In the genomic region with DNA sequence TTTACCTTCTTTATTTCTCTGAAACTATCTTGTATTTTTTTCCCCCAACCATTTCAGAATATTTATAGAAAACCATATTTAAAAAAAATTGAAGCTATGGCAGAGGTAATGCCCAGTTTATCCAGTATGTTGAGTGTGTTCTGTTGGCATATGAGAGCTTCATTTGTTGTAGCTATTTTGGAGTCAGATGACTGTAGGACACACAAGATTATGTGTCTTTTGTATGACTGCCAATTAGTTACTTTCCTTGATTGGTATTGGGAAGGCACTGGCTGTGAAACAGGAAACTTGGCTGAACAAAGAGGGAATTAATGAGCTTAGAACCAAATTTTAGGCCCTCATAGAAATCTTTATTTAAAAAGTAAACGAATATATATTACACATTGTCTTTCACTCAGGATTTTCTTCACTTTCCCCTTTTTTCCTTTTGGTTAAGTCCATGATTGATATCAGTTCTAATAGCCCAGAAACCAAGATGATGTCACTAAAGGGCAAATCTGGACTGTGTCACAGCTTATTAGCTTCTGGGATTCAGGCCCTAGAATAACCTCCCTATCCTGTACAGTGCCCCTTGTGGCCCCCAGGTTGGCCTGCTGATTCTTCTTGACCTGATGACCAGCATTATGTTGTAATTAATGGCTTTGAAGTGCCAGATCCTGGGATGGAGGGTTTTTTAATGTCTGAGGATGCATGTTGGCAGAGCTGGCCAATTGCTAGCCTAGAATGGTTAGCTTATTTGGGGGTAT, we compare ENCODE assay signal across 28 cellular contexts. TPM values are rescaled to one million over a fixed set of nuclear protein-coding genes. Genes with fewer than 3 reads are reported as not detected.
A peak's percentile ranks its signal among the peaks of the same experiment; 100 is the strongest.
DNase-seq lines count a peak whose midpoint lies in the region; ATAC-seq and TF ChIP-seq lines count a peak whose summit lies in the region.
"Had no signal": no experiment of that assay in that cellular context is flagged by ENCODE, and none has a peak within 500 bp of the region (broad histone marks: within the 10 kb centered on the region; RNA-seq: fewer than 3 reads in every experiment).

No MANE protein-coding gene starts in this region.

- H3K36me3 Mint-ChIP-seq in stimulated activated effector memory CD8-positive, alpha-beta T cell treated with anti-CD3 and anti-CD28 coated beads, Interleukin-12 subunit alpha, Interleukin-12 subunit beta, amount 100 ng/mL, for 72 hours, result peaks cover 94% of the 10 kb centered on the region

- H3K9me3 ChIP-seq in HCT116 (ENCODE audit: control insufficient read depth in 1 of 2, insufficient read depth in 1 of 2, low read depth in 1 of 2, low read length in 2 of 2) (no peaks in the 10 kb centered on the region), heart left ventricle (no peaks in the 10 kb centered on the region), aorta (ENCODE audit: control insufficient read depth, low read length) (no peaks in the 10 kb centered on the region)
- H3K9me3 ChIP-seq: gastroesophageal sphincter, transverse colon had no signal

- TF ChIP-seq CTCF in HCT116 (IDR thresholded peaks at IDR 0.05 in 2 of 3, conservative IDR thresholded peaks at IDR 0.05 in 1 of 3; ENCODE audit: borderline replicate concordance in 1 of 3, insufficient read depth in 1 of 3, low read depth in 2 of 3, low read length in 2 of 3), result peak in 2 of 3 experiments; percentile 11 to 19; a peak in 1 of 6 replicates
- TF ChIP-seq CTCF in heart left ventricle (IDR thresholded peaks at IDR 0.05), result peak in 1 of 12 donors; percentile 9

- H3K4me2 ChIP-seq in HCT116 (ENCODE audit: low read length), result no peak overlapping the region

- H3K27ac Mint-ChIP-seq in stimulated activated effector memory CD8-positive, alpha-beta T cell treated with anti-CD3 and anti-CD28 coated beads, Interleukin-12 subunit alpha, Interleukin-12 subunit beta, amount 100 ng/mL, for 72 hours, result peak overlapping the region; percentile 12
- H3K27ac Mint-ChIP-seq: activated CD8-positive, alpha-beta T cell treated with anti-CD3 and anti-CD28 coated beads for 36 hours; activated T-cell treated with anti-CD3 and anti-CD28 coated beads, Interleukin-2, amount 50 U/mL, for 24 hours; nephron; stimulated activated naive CD8-positive, alpha-beta T cell treated with anti-CD3 and anti-CD28 coated beads, Interleukin-15, amount 100 ng/mL, for 72 hours had no signal

- BruUV-seq in HCT116 (replicated peaks; lab: Mats Ljungman, UMichigan), result TSS peak; percentile 3

- intact Hi-C loops in HCT116 (cut with micrococcal nuclease) (no loop called here), heart left ventricle (cut with DNase I) (no loop called here), aorta (cut with DNase I) (no loop called here)

- CTCF ChIA-PET in HCT116 (lab: Charles Lee), result interaction anchor here (1.2 kb wide), 1 partner anchor 12 kb away, joined by 3 read pairs; no protein-coding TSS in a partner anchor

- no peak overlapping the region for H3K27ac ChIP-seq in HCT116 (ENCODE audit: low read depth, low read length)
- H3K27ac ChIP-seq in heart left ventricle, result peak overlapping the region in 7 of 12 donors; percentile 3 to 53 (median 31)
- no peak overlapping the region for H3K27ac ChIP-seq in aorta (ENCODE audit: low read depth in 1 of 2, low read length in 2 of 2)
- H3K27ac ChIP-seq: gastroesophageal sphincter, HL-60, transverse colon had no signal

- peaks cover 43% of the 10 kb centered on the region for H3K79me2 ChIP-seq in HCT116 (ENCODE audit: insufficient read depth, low read length)

- TF ChIP-seq POLR2A in HCT116 (IDR thresholded peaks at IDR 0.05; ENCODE audit: borderline replicate concordance, extremely low read depth, insufficient read depth, insufficient read length) (no peak), heart left ventricle (IDR thresholded peaks at IDR 0.05) (no peak)

- POLR2A ChIA-PET in HCT116 (lab: Charles Lee), result no interaction called here

- no peak overlapping the region for H3K4me3 ChIP-seq in HCT116 (replicated peaks in 1 of 2; ENCODE audit: low read depth in 1 of 2, low read length in 2 of 2)
- H3K4me3 ChIP-seq in heart left ventricle, result no peak overlapping the region
- H3K4me3 ChIP-seq in aorta (ENCODE audit: low read length in 2 of 2), result no peak overlapping the region
- H3K4me3 ChIP-seq: gastroesophageal sphincter, transverse colon had no signal

- H4K20me1 ChIP-seq in HCT116 (ENCODE audit: insufficient read depth), result no peaks in the 10 kb centered on the region

- TF ChIP-seq RAD21 in HCT116 (IDR thresholded peaks at IDR 0.05; ENCODE audit: low read depth), result no peak

- no peaks in the 10 kb centered on the region for H3K9me3 Mint-ChIP-seq in stimulated activated effector memory CD8-positive, alpha-beta T cell treated with anti-CD3 and anti-CD28 coated beads, Interleukin-12 subunit alpha, Interleukin-12 subunit beta, amount 100 ng/mL, for 72 hours
- H3K9me3 Mint-ChIP-seq: activated CD8-positive, alpha-beta T cell treated with anti-CD3 and anti-CD28 coated beads for 36 hours; nephron; stimulated activated naive CD8-positive, alpha-beta T cell treated with anti-CD3 and anti-CD28 coated beads, Interleukin-15, amount 100 ng/mL, for 72 hours had no signal

- peaks cover 43 to 53% of the 10 kb centered on the region in 2 experiments for H3K36me3 ChIP-seq in HCT116 (ENCODE audit: control insufficient read depth in 1 of 2, insufficient read depth in 2 of 2, low read length in 2 of 2)
- peaks cover 0 to 86% (median 72%) of the 10 kb centered on the region in 9 donors for H3K36me3 ChIP-seq in heart left ventricle
- H3K36me3 ChIP-seq in aorta (ENCODE audit: control insufficient read depth in 1 of 2, insufficient read depth in 2 of 2, low read length in 1 of 2), result peaks cover 8 to 11% of the 10 kb centered on the region in 2 donors

- no peak overlapping the region for H3K9ac ChIP-seq in HCT116 (ENCODE audit: low read length)

- H3K4me1 ChIP-seq in HCT116 (ENCODE audit: control insufficient read depth in 1 of 2, insufficient read depth in 2 of 2, low read length in 2 of 2) (no peaks in the 10 kb centered on the region), heart left ventricle (peaks cover 0 to 45% (median 27%) of the 10 kb centered on the region in 12 donors), aorta (ENCODE audit: control insufficient read depth in 1 of 2, insufficient read depth in 2 of 2, low read length in 2 of 2) (no peaks in the 10 kb centered on the region)

- RAD21 ChIA-PET in HCT116 (lab: Charles Lee; ENCODE audit: low non-redundant PET in 1 of 2, low total read pairs in 2 of 2, uncharacterized antibody in 2 of 2, unreplicated experiment in 2 of 2), result no interaction called here

- ATAC-seq in HCT116 (peak; percentile 60; the same call in 1 of the 2 replicates), heart left ventricle (peak; percentile 54 to 81 (median 64)), aorta (ENCODE audit: low FRiP score) (no peak)
- no peak for ATAC-seq in stimulated activated effector memory CD8-positive, alpha-beta T cell treated with anti-CD3 and anti-CD28 coated beads, Interleukin-12 subunit alpha, Interleukin-12 subunit beta, amount 100 ng/mL, for 72 hours
- ATAC-seq: activated CD4-positive, CD25-positive, alpha-beta regulatory T cell treated with anti-CD3 and anti-CD28 coated beads, Interleukin-2, amount 50 U/mL, for 24 hours; activated CD8-positive, alpha-beta T cell treated with anti-CD3 and anti-CD28 coated beads for 36 hours; esophagus mucosa; gastroesophageal sphincter; stimulated activated naive CD8-positive, alpha-beta T cell treated with anti-CD3 and anti-CD28 coated beads, Interleukin-15, amount 100 ng/mL, for 72 hours had no signal

- H3K27me3 ChIP-seq in HCT116 (ENCODE audit: insufficient read depth, low read length), result no peaks in the 10 kb centered on the region
- no peaks in the 10 kb centered on the region for H3K27me3 ChIP-seq in heart left ventricle
- no peaks in the 10 kb centered on the region for H3K27me3 ChIP-seq in aorta (ENCODE audit: control insufficient read depth in 1 of 2, insufficient read depth in 2 of 2, low read length in 1 of 2)
- H3K27me3 ChIP-seq: gastroesophageal sphincter, transverse colon had no signal

- H3K9me2 ChIP-seq in HCT116 (ENCODE audit: insufficient read depth), result no peaks in the 10 kb centered on the region

- DNase-seq in HCT116 (ENCODE audit: low read depth, low spot score), result no peak
- peak; percentile 45 for DNase-seq in RKO (ENCODE audit: low spot score)
- DNase-seq in heart left ventricle, result no peak
- DNase-seq in stimulated activated effector memory CD8-positive, alpha-beta T cell treated with anti-CD3 and anti-CD28 coated beads, Interleukin-12 subunit alpha, Interleukin-12 subunit beta, amount 100 ng/mL, for 72 hours (ENCODE audit: low spot score in 2 of 2), result no peak
- DNase-seq in HuH-7 (ENCODE audit: low spot score), result no peak
- DNase-seq in activated CD8-positive, alpha-beta memory T cell treated with anti-CD3 and anti-CD28 coated beads, Interleukin-2, amount 50 U/mL, for 4 hours, result no peak
- no peak for DNase-seq in aorta
- DNase-seq: activated CD8-positive, alpha-beta T cell treated with anti-CD3 and anti-CD28 coated beads for 36 hours; activated naive CD4-positive, alpha-beta T cell; activated T-cell treated with anti-CD3 and anti-CD28 coated beads, Interleukin-2, amount 50 U/mL, for 24 hours; caudate nucleus; effector CD8-positive, alpha-beta T cell; EL; IMR-90; MM.1S; NCI-H1694 treated with DMSO at 0.1 percent for 48 hours; NCI-H774; posterior cingulate gyrus; stimulated activated CD4-positive, alpha-beta T cell treated with anti-CD3 and anti-CD28 coated beads, Interleukin-2, amount 100 ng/mL, for 24 hours; stimulated activated naive CD8-positive, alpha-beta T cell treated with anti-CD3 and anti-CD28 coated beads, Interleukin-15, amount 100 ng/mL, for 72 hours; T1000; transverse colon had no signal

- H3K4me3 Mint-ChIP-seq in stimulated activated effector memory CD8-positive, alpha-beta T cell treated with anti-CD3 and anti-CD28 coated beads, Interleukin-12 subunit alpha, Interleukin-12 subunit beta, amount 100 ng/mL, for 72 hours, result no peak overlapping the region
- H3K4me3 Mint-ChIP-seq: activated CD8-positive, alpha-beta T cell treated with anti-CD3 and anti-CD28 coated beads for 36 hours; activated T-cell treated with anti-CD3 and anti-CD28 coated beads, Interleukin-2, amount 50 U/mL, for 24 hours; nephron; stimulated activated naive CD8-positive, alpha-beta T cell treated with anti-CD3 and anti-CD28 coated beads, Interleukin-15, amount 100 ng/mL, for 72 hours had no signal

- 70 to 81% (median 78%) methylated on average over 1 of the region's 1 CpG for WGBS in heart left ventricle, 4 donors
- 86 to 96% methylated on average over 1 of the region's 1 CpG for WGBS in aorta, 2 donors

- no peak overlapping the region for H2AFZ ChIP-seq in HCT116 (ENCODE audit: low read depth, low read length, poor library complexity, severe bottlenecking)

- peaks cover 48% of the 10 kb centered on the region for H3K4me1 Mint-ChIP-seq in stimulated activated effector memory CD8-positive, alpha-beta T cell treated with anti-CD3 and anti-CD28 coated beads, Interleukin-12 subunit alpha, Interleukin-12 subunit beta, amount 100 ng/mL, for 72 hours
- H3K4me1 Mint-ChIP-seq: nephron had no signal

RNA-seq across cellular contexts. Expression of a gene that starts 10.1 kb away (rescaled TPM):
- total RNA-seq in HCT116 (2021; ENCODE audit: unreplicated experiment) (24.6 TPM), heart left ventricle (10 to 100 TPM; 17.3 to 24.8 (median 18.8) TPM), aorta (10 to 100 TPM; 17.6 to 22.6 TPM)
- 7.6 and 11.4 TPM in 2 replicates for polyA plus RNA-seq in HCT116 (2012)
- polyA plus RNA-seq in heart left ventricle (10 to 100 TPM in 1 of 2 donors, 1 to 10 TPM in 1; 5.8 to 15.6 TPM), aorta (10 to 100 TPM in 1 of 2 donors, 1 to 10 TPM in 1; 7.0 to 10.2 TPM)

RNA-seq across cellular contexts. Expression of a gene that starts 55.1 kb away (rescaled TPM):
- not detected for total RNA-seq in HCT116 (2021; ENCODE audit: unreplicated experiment)
- not detected in 2 replicates for polyA plus RNA-seq in HCT116 (2012)
- not detected for total RNA-seq in heart left ventricle
- not detected for polyA plus RNA-seq in heart left ventricle
- not detected for total RNA-seq in aorta
- polyA plus RNA-seq in aorta, result not detected
- total RNA-seq: activated CD8-positive, alpha-beta T cell treated with anti-CD3 and anti-CD28 coated beads for 36 hours; esophagus mucosa; gastroesophageal sphincter; IMR-90; skeletal muscle tissue; transverse colon had no signal
- polyA plus RNA-seq: IMR-90 had no signal

Comparison
In these comparisons a context has a peak if more than half of its experiments do, and no peak if none do; other contexts are left out.
1. ATAC-seq: peak in HCT116 (single experiment) and heart left ventricle (4 of 4); none in stimulated activated effector memory CD8-positive, alpha-beta T cell treated with anti-CD3 and anti-CD28 coated beads, Interleukin-12 subunit alpha, Interleukin-12 subunit beta, amount 100 ng/mL, for 72 hours (single experiment) and aorta (single experiment).
2. H3K27ac ChIP-seq: peak in heart left ventricle (7 of 12); none in HCT116 (single experiment) and aorta (0 of 2).